ENCODE assay signal across 24 cellular contexts in genomic region chr12:43736921-43737440, GRCh38.
"Had no signal": no experiment of that assay in that cellular context is flagged by ENCODE, and none has a peak within 500 bp of the region (broad histone marks: within the 10 kb centered on the region; RNA-seq: fewer than 3 reads in every experiment).

No MANE protein-coding gene starts in this region.

- H3K36me3 ChIP-seq: adrenal gland, ovary, prostate gland had no signal

- H3K9me3 Mint-ChIP-seq: activated T-cell treated with anti-CD3 and anti-CD28 coated beads, Interleukin-2, amount 50 U/mL, for 24 hours; activated T-helper 17 cell treated with anti-CD3 and anti-CD28 coated beads, Interleukin-2, amount 50 U/mL, for 72 hours; dendritic cell treated with granulocyte-macrophage colony-stimulating factor and Interleukin-4, amounts not matched to agents 40 ng/mL and 50 ng/mL, for 4 days; mesothelial cell of epicardium; naive thymus-derived CD8-positive, alpha-beta T cell; neural progenitor cell had no signal

- H3K4me3 Mint-ChIP-seq: activated naive CD8-positive, alpha-beta T cell; activated T-cell treated with anti-CD3 and anti-CD28 coated beads, Interleukin-2, amount 50 U/mL, for 24 hours; activated T-helper 17 cell treated with anti-CD3 and anti-CD28 coated beads, Interleukin-2, amount 50 U/mL, for 72 hours; dendritic cell treated with granulocyte-macrophage colony-stimulating factor and Interleukin-4, amounts not matched to agents 40 ng/mL and 50 ng/mL, for 4 days; mesothelial cell of epicardium; naive thymus-derived CD8-positive, alpha-beta T cell; neural progenitor cell had no signal

- H3K9ac ChIP-seq: neural progenitor cell had no signal

- H3K4me2 ChIP-seq: neural progenitor cell had no signal

- H3K27me3 ChIP-seq: adrenal gland, gastrocnemius medialis, neural progenitor cell, ovary, right atrium auricular region, upper lobe of left lung had no signal

- ATAC-seq: gastrocnemius medialis; naive thymus-derived CD8-positive, alpha-beta T cell; stimulated activated naive CD8-positive, alpha-beta T cell treated with anti-CD3 and anti-CD28 coated beads, Interleukin-15, Interleukin-2, amounts not matched to agents 100 U/mL and 50 U/mL, for 24 hours had no signal

- FAIRE-seq: endometrium had no signal

- H3K27me3 Mint-ChIP-seq: activated naive CD8-positive, alpha-beta T cell; activated T-cell treated with anti-CD3 and anti-CD28 coated beads, Interleukin-2, amount 50 U/mL, for 24 hours; activated T-helper 17 cell treated with anti-CD3 and anti-CD28 coated beads, Interleukin-2, amount 50 U/mL, for 72 hours; dendritic cell treated with granulocyte-macrophage colony-stimulating factor and Interleukin-4, amounts not matched to agents 40 ng/mL and 50 ng/mL, for 4 days; naive thymus-derived CD8-positive, alpha-beta T cell had no signal

- H3K36me3 Mint-ChIP-seq: neural progenitor cell had no signal

- H3K27ac ChIP-seq: adrenal gland, gastrocnemius medialis, left ventricle myocardium inferior, neural progenitor cell, ovary, prostate gland, right atrium auricular region, upper lobe of left lung, WERI-Rb-1 had no signal

- H3K4me1 ChIP-seq: adrenal gland, left ventricle myocardium inferior, neural progenitor cell, prostate gland, right atrium auricular region, upper lobe of left lung had no signal

- H3K27ac Mint-ChIP-seq: activated naive CD8-positive, alpha-beta T cell; activated T-cell treated with anti-CD3 and anti-CD28 coated beads, Interleukin-2, amount 50 U/mL, for 24 hours; activated T-helper 17 cell treated with anti-CD3 and anti-CD28 coated beads, Interleukin-2, amount 50 U/mL, for 72 hours; dendritic cell treated with granulocyte-macrophage colony-stimulating factor and Interleukin-4, amounts not matched to agents 40 ng/mL and 50 ng/mL, for 4 days; mesothelial cell of epicardium; neural progenitor cell had no signal

- H3K9me3 ChIP-seq: adrenal gland, gastrocnemius medialis, left ventricle myocardium inferior, ovary, prostate gland, right atrium auricular region, upper lobe of left lung had no signal

- H3K4me3 ChIP-seq: adrenal gland, gastrocnemius medialis, left ventricle myocardium inferior, neural progenitor cell, ovary, prostate gland, right atrium auricular region, upper lobe of left lung had no signal

- H3K4me1 Mint-ChIP-seq: activated T-helper 17 cell treated with anti-CD3 and anti-CD28 coated beads, Interleukin-2, amount 50 U/mL, for 72 hours; neural progenitor cell had no signal

- DNase-seq: activated CD4-positive, alpha-beta T cell treated with anti-CD3 and anti-CD28 coated beads for 1 hour; activated CD8-positive, alpha-beta memory T cell treated with anti-CD3 and anti-CD28 coated beads for 24 hours; activated CD8-positive, alpha-beta memory T cell treated with anti-CD3 and anti-CD28 coated beads, Interleukin-2, amount 50 U/mL, for 4 hours; activated T-cell treated with anti-CD3 and anti-CD28 coated beads, Interleukin-2, amount 50 U/mL, for 24 hours; adrenal gland; cerebellar nuclear complex; effector CD4-positive, alpha-beta T cell; gastrocnemius medialis; hypothalamus; left ventricle myocardium inferior; naive thymus-derived CD8-positive, alpha-beta T cell; ovary; stimulated activated CD4-positive, alpha-beta T cell treated with anti-CD3 and anti-CD28 coated beads, Interleukin-4, amount 100 ng/mL, for 24 hours; stimulated activated naive CD8-positive, alpha-beta T cell treated with anti-CD3 and anti-CD28 coated beads, Interleukin-15, Interleukin-2, amounts not matched to agents 100 U/mL and 50 U/mL, for 24 hours; upper lobe of left lung; WERI-Rb-1 had no signal

- H2AFZ ChIP-seq: neural progenitor cell had no signal
